2 cellular contexts compared by ENCODE assay signal in genomic region chr7:134799387-134799786, GRCh38.
TF ChIP-seq lines count a peak whose summit lies in the region.

No MANE protein-coding gene starts in this region.

TF ChIP-seq in SK-N-SH, 30 proteins besides CTCF, POLR2A, EP300 and RAD21:
- TF ChIP-seq, protein P1, sequence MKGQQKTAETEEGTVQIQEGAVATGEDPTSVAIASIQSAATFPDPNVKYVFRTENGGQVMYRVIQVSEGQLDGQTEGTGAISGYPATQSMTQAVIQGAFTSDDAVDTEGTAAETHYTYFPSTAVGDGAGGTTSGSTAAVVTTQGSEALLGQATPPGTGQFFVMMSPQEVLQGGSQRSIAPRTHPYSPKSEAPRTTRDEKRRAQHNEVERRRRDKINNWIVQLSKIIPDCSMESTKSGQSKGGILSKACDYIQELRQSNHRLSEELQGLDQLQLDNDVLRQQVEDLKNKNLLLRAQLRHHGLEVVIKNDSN (IDR thresholded peaks at IDR 0.05; ENCODE audit: borderline replicate concordance, low read depth), result no peak
- TF ChIP-seq MAX (IDR thresholded peaks at IDR 0.05; ENCODE audit: low read depth), result no peak
- TF ChIP-seq NRF1 (IDR thresholded peaks at IDR 0.05; ENCODE audit: low read depth, low read length), result no peak
- TF ChIP-seq, protein P2, sequence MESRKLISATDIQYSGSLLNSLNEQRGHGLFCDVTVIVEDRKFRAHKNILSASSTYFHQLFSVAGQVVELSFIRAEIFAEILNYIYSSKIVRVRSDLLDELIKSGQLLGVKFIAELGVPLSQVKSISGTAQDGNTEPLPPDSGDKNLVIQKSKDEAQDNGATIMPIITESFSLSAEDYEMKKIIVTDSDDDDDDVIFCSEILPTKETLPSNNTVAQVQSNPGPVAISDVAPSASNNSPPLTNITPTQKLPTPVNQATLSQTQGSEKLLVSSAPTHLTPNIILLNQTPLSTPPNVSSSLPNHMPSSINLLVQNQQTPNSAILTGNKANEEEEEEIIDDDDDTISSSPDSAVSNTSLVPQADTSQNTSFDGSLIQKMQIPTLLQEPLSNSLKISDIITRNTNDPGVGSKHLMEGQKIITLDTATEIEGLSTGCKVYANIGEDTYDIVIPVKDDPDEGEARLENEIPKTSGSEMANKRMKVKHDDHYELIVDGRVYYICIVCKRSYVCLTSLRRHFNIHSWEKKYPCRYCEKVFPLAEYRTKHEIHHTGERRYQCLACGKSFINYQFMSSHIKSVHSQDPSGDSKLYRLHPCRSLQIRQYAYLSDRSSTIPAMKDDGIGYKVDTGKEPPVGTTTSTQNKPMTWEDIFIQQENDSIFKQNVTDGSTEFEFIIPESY (IDR thresholded peaks at IDR 0.05; ENCODE audit: borderline replicate concordance, low read depth), result no peak
- no peak for TF ChIP-seq FOXM1 (IDR thresholded peaks at IDR 0.05; ENCODE audit: low read depth)
- TF ChIP-seq JUND (IDR thresholded peaks at IDR 0.05), result no peak
- TF ChIP-seq GATA2 (CRISPR knock-in tag; IDR thresholded peaks at IDR 0.05), result no peak
- no peak for TF ChIP-seq RXRA (IDR thresholded peaks at IDR 0.05; ENCODE audit: borderline replicate concordance, low read depth)
- no peak for TF ChIP-seq SIN3A (IDR thresholded peaks at IDR 0.05; ENCODE audit: borderline replicate concordance, low read depth, low read length)
- no peak for TF ChIP-seq TCF12 (IDR thresholded peaks at IDR 0.05)
- TF ChIP-seq NFIC (IDR thresholded peaks at IDR 0.05; ENCODE audit: borderline replicate concordance), result no peak
- no peak for TF ChIP-seq SMC3 (IDR thresholded peaks at IDR 0.05; ENCODE audit: low read depth, low read length)
- no peak for TF ChIP-seq GABPA (IDR thresholded peaks at IDR 0.05; ENCODE audit: low read depth)
- no peak for TF ChIP-seq RFX5 (IDR thresholded peaks at IDR 0.05; ENCODE audit: low read length)
- TF ChIP-seq REST (IDR thresholded peaks at IDR 0.05; ENCODE audit: low read depth, low read length), result no peak
- TF ChIP-seq FOSL2 (IDR thresholded peaks at IDR 0.05; ENCODE audit: borderline replicate concordance, low read depth), result no peak

TF ChIP-seq in SK-N-SH treated with all-trans-retinoic acid at 6 μM for 48 hours, 23 proteins besides CTCF, POLR2A, EP300 and RAD21:
- TF ChIP-seq BACH2 (CRISPR knock-in tag; IDR thresholded peaks at IDR 0.05; ENCODE audit: borderline replicate concordance), result no peak
